12 cellular contexts compared by ENCODE assay signal in genomic region chr6:166553563-166554271, GRCh38. TPM values are rescaled to one million over a fixed set of nuclear protein-coding genes. Genes with fewer than 3 reads are reported as not detected.
DNase-seq lines count a peak whose midpoint lies in the region; ATAC-seq, FAIRE-seq and TF ChIP-seq lines count a peak whose summit lies in the region.
"Had no signal": no experiment of that assay in that cellular context is flagged by ENCODE, and none has a peak within 500 bp of the region (broad histone marks: within the 10 kb centered on the region; RNA-seq: fewer than 3 reads in every experiment).

No MANE protein-coding gene starts in this region.

- no peaks in the 10 kb centered on the region for H3K9me3 Mint-ChIP-seq in chondrocyte (ENCODE audit: low read depth)
- H3K9me3 Mint-ChIP-seq: stimulated activated naive CD8-positive, alpha-beta T cell treated with anti-CD3 and anti-CD28 coated beads, Interleukin-15, amount 100 ng/mL, for 72 hours; T-helper 1 cell treated with Interleukin-12 subunit alpha and Interleukin-12 subunit beta and Interleukin-4 antibody, amounts not matched to agents 30 μg/mL and 1 μg/mL, for 36 hours had no signal

- H3K27ac Mint-ChIP-seq in chondrocyte (ENCODE audit: unreplicated experiment): peak overlapping the region; percentile 96
- H3K27ac Mint-ChIP-seq: stimulated activated naive CD8-positive, alpha-beta T cell treated with anti-CD3 and anti-CD28 coated beads, Interleukin-15, amount 100 ng/mL, for 72 hours; T-helper 1 cell treated with Interleukin-12 subunit alpha and Interleukin-12 subunit beta and Interleukin-4 antibody, amounts not matched to agents 30 μg/mL and 1 μg/mL, for 36 hours had no signal

- TF ChIP-seq CTCF in chondrocyte (IDR thresholded peaks at IDR 0.05) (no peak), kidney (IDR thresholded peaks at IDR 0.05; ENCODE audit: borderline replicate concordance, extremely low read depth, insufficient read depth) (no peak), GM13976 (IDR thresholded peaks at IDR 0.05; ENCODE audit: borderline replicate concordance, control extremely low read depth, extremely low read depth, insufficient read depth, missing control alignments) (no peak)

- ATAC-seq in HG02884 (IDR thresholded peaks at IDR 0.05; ENCODE audit: unreplicated experiment) (no peak), GM21723 (IDR thresholded peaks at IDR 0.05; ENCODE audit: unreplicated experiment) (no peak)
- ATAC-seq: stimulated activated naive CD8-positive, alpha-beta T cell treated with anti-CD3 and anti-CD28 coated beads, Interleukin-15, amount 100 ng/mL, for 72 hours had no signal

- no peak overlapping the region for H3K9ac ChIP-seq in kidney (ENCODE audit: low read length in 2 of 2)

- H3K4me1 ChIP-seq in kidney (ENCODE audit: control insufficient read depth in 1 of 2, insufficient read depth in 1 of 2, low read depth in 1 of 2, low read length in 2 of 2): peaks cover 3 to 15% of the 10 kb centered on the region in 2 donors

- no peaks in the 10 kb centered on the region for H3K36me3 ChIP-seq in kidney (ENCODE audit: control insufficient read depth in 1 of 2, insufficient read depth in 2 of 2, low read length in 2 of 2)

- in situ Hi-C loops in GM13976 (cut with MboI; ENCODE audit: low sequenced_read_pairs, unreplicated experiment): no loop called here

- no peaks in the 10 kb centered on the region for H3K9me3 ChIP-seq in kidney (ENCODE audit: control insufficient read depth in 1 of 2, low read length in 2 of 2)

- peaks cover 69% of the 10 kb centered on the region for H3K4me1 Mint-ChIP-seq in chondrocyte (ENCODE audit: low read depth)

- peak overlapping the region in 1 of 2 donors; percentile 17 for H3K4me3 ChIP-seq in kidney (ENCODE audit: low read length in 2 of 2)

- no peak for FAIRE-seq in kidney (lab: Jason Lieb, UNC)

- H3K27ac ChIP-seq in kidney (ENCODE audit: low read depth in 2 of 2, low read length in 2 of 2): peak overlapping the region; percentile 28 to 57

- intact Hi-C loops in kidney (cut with DNase I): no loop called here

- DNase-seq in HS-27A (ENCODE audit: low read depth) (peak; percentile 15), chondrocyte (ENCODE audit: low spot score) (no peak), kidney (peak; percentile 74), smooth muscle cell of the brain vasculature (ENCODE audit: low read depth, low spot score) (peak; percentile 70), GM13976 (ENCODE audit: low spot score) (no peak), NCI-H524 (lab: John Stamatoyannopoulos, UW) (no peak)
- DNase-seq: DND-41; NCI-H146; stimulated activated naive CD8-positive, alpha-beta T cell treated with anti-CD3 and anti-CD28 coated beads, Interleukin-15, amount 100 ng/mL, for 72 hours had no signal

- H3K4me3 Mint-ChIP-seq in chondrocyte (ENCODE audit: unreplicated experiment): no peak overlapping the region
- H3K4me3 Mint-ChIP-seq: stimulated activated naive CD8-positive, alpha-beta T cell treated with anti-CD3 and anti-CD28 coated beads, Interleukin-15, amount 100 ng/mL, for 72 hours; T-helper 1 cell treated with Interleukin-12 subunit alpha and Interleukin-12 subunit beta and Interleukin-4 antibody, amounts not matched to agents 30 μg/mL and 1 μg/mL, for 36 hours had no signal

- H3K27me3 Mint-ChIP-seq in chondrocyte (ENCODE audit: low read depth): no peaks in the 10 kb centered on the region

- H3K36me3 Mint-ChIP-seq in chondrocyte (ENCODE audit: low read depth): peaks cover 1% of the 10 kb centered on the region

RNA-seq across cellular contexts. Expression of gene RAMACL, which starts 32.8 kb away (rescaled TPM):
- 1.7 to 4.8 TPM (median 2.4 TPM) in 3 replicates for total RNA-seq in chondrocyte
- 1.9 TPM for total RNA-seq in kidney
- not detected for polyA plus RNA-seq in kidney (ENCODE audit: insufficient read depth, low read depth, low replicate concordance)

Comparison
In these comparisons a context has a peak if more than half of its experiments do, and no peak if none do; other contexts are left out.
1. DNase-seq: peak in HS-27A (single experiment), kidney (single experiment) and smooth muscle cell of the brain vasculature (single experiment); none in chondrocyte (single experiment), GM13976 (single experiment) and NCI-H524 (0 of 2).